8 cellular contexts compared by ENCODE assay signal in the genomic region with DNA sequence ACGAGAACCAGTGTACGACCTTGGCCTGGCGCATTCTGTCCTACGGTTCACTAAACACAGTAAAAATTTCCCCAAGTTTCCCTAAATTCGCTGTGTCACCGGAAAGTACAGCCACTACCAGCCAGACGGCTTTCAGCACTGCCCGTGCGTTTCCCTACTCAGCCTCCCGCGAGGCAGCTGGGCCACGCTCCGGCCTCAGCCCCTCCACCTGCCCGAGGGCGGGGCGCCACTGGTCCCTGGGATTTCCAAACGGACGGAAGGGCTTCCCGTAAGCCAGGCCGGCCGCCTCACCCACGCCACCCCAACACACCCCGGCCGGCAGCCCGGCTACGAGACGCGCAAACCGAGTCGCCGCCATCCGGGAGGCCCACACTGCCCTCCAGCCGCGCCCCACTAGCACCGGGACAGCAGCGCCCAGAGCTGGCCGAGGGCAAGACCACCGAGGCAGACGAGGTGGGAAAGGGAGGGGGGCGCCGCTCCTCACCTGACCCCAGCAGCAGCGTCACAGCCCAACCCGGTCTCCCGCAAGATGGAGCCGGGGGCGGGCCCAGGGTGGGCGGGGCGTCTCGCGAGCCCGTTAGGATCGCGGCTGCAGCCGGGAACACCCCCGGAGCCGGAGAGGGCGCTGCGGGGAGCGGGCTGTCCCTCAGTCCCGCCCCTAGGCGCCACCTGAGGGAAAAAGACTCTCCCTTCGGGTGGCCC. TPM values are rescaled to one million over a fixed set of nuclear protein-coding genes. Genes with fewer than 3 reads are reported as not detected.
DNase-seq lines count a peak whose midpoint lies in the region; ATAC-seq, FAIRE-seq and TF ChIP-seq lines count a peak whose summit lies in the region.

A gene (minus strand): TSS at position 531 of the 702 bp plus-strand sequence. CDS start 13,202 bp downstream, outside the sequence.

- peaks cover 17% of the 10 kb centered on the region for H3K4me1 ChIP-seq in keratinocyte (ENCODE audit: control insufficient read depth, extremely low read depth, insufficient read depth, low read length)

- H3K4me3 ChIP-seq in keratinocyte (ENCODE audit: control insufficient read depth in 2 of 3, extremely low read depth in 1 of 3, insufficient read depth in 2 of 3, low read depth in 1 of 3, low read length in 3 of 3), result peak within 1 kb of the TSS; percentile 77 to 86 (median 78)

- peak in 1 of 3 experiments; percentile 24 for TF ChIP-seq CTCF in keratinocyte (optimal IDR thresholded peaks at IDR 0.05 in 1 of 3, IDR thresholded peaks at IDR 0.05 in 1 of 3, conservative IDR thresholded peaks at IDR 0.05 in 1 of 3; ENCODE audit: extremely low read depth in 1 of 3, insufficient read depth in 2 of 3, low read length in 3 of 3)

- peak within 1 kb of the TSS; percentile 100 for H3K4me2 ChIP-seq in keratinocyte (ENCODE audit: control insufficient read depth, extremely low read depth, insufficient read depth, low read depth, low read length)

- DNase-seq in AML-193 (lab: John Stamatoyannopoulos, UW) (peak; percentile 81 to 84), NCI-H446 treated with DMSO at 0.1 percent for 48 hours (lab: John Stamatoyannopoulos, UW) (peak; percentile 46), cerebellar cortex (ENCODE audit: low spot score) (peak; percentile 91), keratinocyte (ENCODE audit: low read depth, low spot score) (no peak)
- peak; percentile 89 to 96 (median 93) for DNase-seq in stimulated activated CD4-positive, alpha-beta T cell treated with anti-CD3 and anti-CD28 coated beads, Interleukin-12 subunit alpha, Interleukin-12 subunit beta, amount 100 ng/mL, for 48 hours (ENCODE audit: low read depth in 2 of 3, low spot score in 1 of 3)

- H3K9ac ChIP-seq in keratinocyte (ENCODE audit: control insufficient read depth, extremely low read depth, insufficient read depth, low read length), result peak within 1 kb of the TSS; percentile 94

- dilution Hi-C loops in keratinocyte (cut with MboI; ENCODE audit: extremely low pct_ligation_motif_present, low sequenced_read_pairs), result no loop called here

- no peaks in the 10 kb centered on the region for H3K36me3 ChIP-seq in keratinocyte (ENCODE audit: control insufficient read depth in 2 of 2, extremely low read depth in 1 of 2, insufficient read depth in 2 of 2, low read length in 2 of 2)

- peaks cover 35% of the 10 kb centered on the region for H3K79me2 ChIP-seq in keratinocyte (ENCODE audit: control insufficient read depth, insufficient read depth, low read length)

- no peaks in the 10 kb centered on the region for H3K9me1 ChIP-seq in keratinocyte (ENCODE audit: control insufficient read depth, extremely low read depth, insufficient read depth, low read length)

- peaks cover 5% of the 10 kb centered on the region for H4K20me1 ChIP-seq in keratinocyte (ENCODE audit: control insufficient read depth, extremely low read depth, insufficient read depth, low read length)

- FAIRE-seq in keratinocyte (lab: Jason Lieb, UNC), result no peak

- no peaks in the 10 kb centered on the region for H3K9me3 ChIP-seq in keratinocyte (ENCODE audit: control insufficient read depth, low read depth, low read length)

- H3K27me3 ChIP-seq in keratinocyte (ENCODE audit: control insufficient read depth, extremely low read depth, insufficient read depth, low read length), result no peaks in the 10 kb centered on the region

- peak within 1 kb of the TSS; percentile 96 for H3K27ac ChIP-seq in keratinocyte (ENCODE audit: control insufficient read depth, insufficient read depth, low read length)

- H2AFZ ChIP-seq in keratinocyte (ENCODE audit: control insufficient read depth, low read length), result peak within 1 kb of the TSS; percentile 85

- peak; percentile 89 for ATAC-seq in GM19023 (IDR thresholded peaks at IDR 0.05; ENCODE audit: unreplicated experiment)
- peak; percentile 88 for ATAC-seq in HG03196 (IDR thresholded peaks at IDR 0.05; ENCODE audit: unreplicated experiment)
- ATAC-seq in activated CD4-positive, CD25-positive, alpha-beta regulatory T cell treated with anti-CD3 and anti-CD28 coated beads, Interleukin-2, amount 50 U/mL, for 24 hours, result peak; percentile 93 to 95

RNA-seq across cellular contexts. Expression of the gene that starts here (rescaled TPM):
- polyA plus RNA-seq in keratinocyte, result 124 to 144 TPM (median 143 TPM) in 3 replicates
- 56.5 TPM for polyA plus RNA-seq in keratinocyte (2011; ENCODE audit: low read depth)
- 118 and 157 TPM in 2 replicates for polyA plus RNA-seq in keratinocyte (2011; cell fraction: cytosol; rRNA removed)
- polyA plus RNA-seq in keratinocyte (2011; cell fraction: nucleus; rRNA removed), result 117 and 119 TPM in 2 replicates
- 81.6 and 104 TPM in 2 replicates for polyA plus RNA-seq in keratinocyte (2012; ENCODE audit: low replicate concordance)
- polyA minus RNA-seq in keratinocyte, result 126 to 129 TPM (median 127 TPM) in 3 replicates
- polyA minus RNA-seq in keratinocyte (2011; cell fraction: cytosol; rRNA and poly(A)+ RNA removed), result 76.2 TPM
- 54.2 and 83.2 TPM in 2 replicates for polyA minus RNA-seq in keratinocyte (2011; cell fraction: nucleus; rRNA and poly(A)+ RNA removed)
